26 cellular contexts compared by ENCODE assay signal in genomic region chr9:11233693-11234092, GRCh38.
"Had no signal": no experiment of that assay in that cellular context is flagged by ENCODE, and none has a peak within 500 bp of the region (broad histone marks: within the 10 kb centered on the region; RNA-seq: fewer than 3 reads in every experiment).

No MANE protein-coding gene starts in this region.

- ATAC-seq: activated T-cell treated with anti-CD3 and anti-CD28 coated beads, Interleukin-2, amount 50 U/mL, for 4 hours; activated T-helper 17 cell treated with anti-CD3 and anti-CD28 coated beads, Interleukin-2, amount 50 U/mL, for 72 hours; heart right ventricle; naive thymus-derived CD4-positive, alpha-beta T cell; right cardiac atrium had no signal

- DNase-seq: activated CD4-positive, alpha-beta memory T cell treated with anti-CD3 and anti-CD28 coated beads, Interleukin-2, amount 10 ng/mL, durations not matched to agents 7 days and 5 days; activated CD4-positive, alpha-beta T cell treated with anti-CD3 and anti-CD28 coated beads, Interleukin-2, amount 10 ng/mL, durations not matched to agents 7 days and 5 days; activated CD4-positive, CD25-positive, alpha-beta regulatory T cell treated with anti-CD3 and anti-CD28 coated beads, Interleukin-2, amount 50 U/mL, for 72 hours; activated CD8-positive, alpha-beta memory T cell treated with anti-CD3 and anti-CD28 coated beads, Interleukin-2, amount 50 U/mL, for 48 hours; activated gamma-delta T cell treated with Interleukin-2 at 50 U/mL for 16 hours; activated naive CD4-positive, alpha-beta T cell treated with anti-CD3 and anti-CD28 coated beads, Interleukin-2, amount 50 U/mL, for 16 hours; activated T-cell treated with anti-CD3 and anti-CD28 coated beads, Interleukin-2, amount 50 U/mL, for 4 hours; amniotic stem cell; caudate nucleus; endodermal cell; esophagus squamous epithelium; foreskin melanocyte; heart right ventricle; islet precursor cell; mammary epithelial cell; midbrain; naive thymus-derived CD4-positive, alpha-beta T cell; occipital lobe; posterior cingulate gyrus; right cardiac atrium; spleen; stimulated activated naive CD4-positive, alpha-beta T cell; T-helper 9 cell; tibial artery; WERI-Rb-1 had no signal
